ENCODE assay signal across 23 cellular contexts in genomic region chr7:108103566-108104298, GRCh38. TPM values are rescaled to one million over a fixed set of nuclear protein-coding genes. Genes with fewer than 3 reads are reported as not detected.
A peak's percentile ranks its signal among the peaks of the same experiment; 100 is the strongest.
DNase-seq lines count a peak whose midpoint lies in the region; ATAC-seq, FAIRE-seq and TF ChIP-seq lines count a peak whose summit lies in the region.
"Had no signal": no experiment of that assay in that cellular context is flagged by ENCODE, and none has a peak within 500 bp of the region (broad histone marks: within the 10 kb centered on the region; RNA-seq: fewer than 3 reads in every experiment).

No MANE protein-coding gene starts in this region.

- in situ Hi-C loops in HepG2 (cut with HindIII; ENCODE audit: extremely low pct_ligation_motif_present, low pct_unique_long_range_greater_than_20kb): loop anchor here (25.0 kb wide), 1 partner anchor 366 kb away; the partner anchor contains the start of gene CBLL1

- H3K4me3 ChIP-seq in astrocyte (ENCODE audit: insufficient read depth, low read depth, low read length): no peak overlapping the region
- no peak overlapping the region for H3K4me3 ChIP-seq in HepG2 (replicated peaks in 1 of 3; ENCODE audit: insufficient read depth in 1 of 3, low read depth in 2 of 3, low read length in 3 of 3)
- H3K4me3 ChIP-seq: gastroesophageal sphincter, Peyer's patch, tibial nerve had no signal

- H3K4me2 ChIP-seq in astrocyte (ENCODE audit: low read length): peak overlapping the region; percentile 7
- H3K4me2 ChIP-seq in HepG2 (ENCODE audit: low read depth, low read length): no peak overlapping the region

- H4K20me1 ChIP-seq in astrocyte (ENCODE audit: insufficient read depth, low read length) (no peaks in the 10 kb centered on the region), HepG2 (ENCODE audit: insufficient read depth, low read length) (no peaks in the 10 kb centered on the region)

- H3K9ac ChIP-seq in astrocyte (ENCODE audit: low read length): no peak overlapping the region
- H3K9ac ChIP-seq in HepG2 (ENCODE audit: insufficient read depth, low read depth, low read length): no peak overlapping the region

- TF ChIP-seq POLR2A in HepG2 (IDR thresholded peaks at IDR 0.05; ENCODE audit: insufficient read depth in 1 of 2, low read depth in 2 of 2, low read length in 2 of 2) (no peak), erythroblast (IDR thresholded peaks at IDR 0.05; ENCODE audit: low read length) (no peak)

- no peaks in the 10 kb centered on the region for H3K9me3 Mint-ChIP-seq in astrocyte (ENCODE audit: unreplicated experiment)
- no peaks in the 10 kb centered on the region for H3K9me3 Mint-ChIP-seq in activated T-helper 2 cell treated with anti-CD3 and anti-CD28 coated beads, Interferon-gamma antibody, Interleukin-2, Interleukin-4, amounts not matched to agents 10 μg/mL and 5 μg/mL and 100 μg/mL, durations not matched to agents 14 hours and 24 hours and 36 hours
- H3K9me3 Mint-ChIP-seq: activated CD4-positive, alpha-beta memory T cell treated with anti-CD3 and anti-CD28 coated beads, Interleukin-2, amount 10 ng/mL, durations not matched to agents 7 days and 5 days; nephron had no signal

- H3K79me2 ChIP-seq in astrocyte (ENCODE audit: insufficient read depth, low read length) (no peaks in the 10 kb centered on the region), HepG2 (ENCODE audit: insufficient read depth, low read length) (no peaks in the 10 kb centered on the region)

- WGBS in HepG2 (ENCODE audit: low lambda C conversion rate): 59% methylated on average over 5 of the region's 5 CpGs

- TF ChIP-seq EP300 in HepG2 (IDR thresholded peaks at IDR 0.05; ENCODE audit: low read depth in 2 of 2, low read length in 2 of 2): no peak
- TF ChIP-seq EP300 in HepG2 (CRISPR knock-in tag; IDR thresholded peaks at IDR 0.05; ENCODE audit: borderline replicate concordance): no peak

- TF ChIP-seq RAD21 in HepG2 (CRISPR knock-in tag; IDR thresholded peaks at IDR 0.05): no peak

- POLR2A ChIA-PET in HepG2 (lab: Yijun Ruan, JAX): no interaction called here

- ATAC-seq in left cardiac atrium (peak; percentile 63 to 70), Right ventricle myocardium inferior (no peak), HepG2 (peak; percentile 45; the same call in 2 of the 3 replicates)

- FAIRE-seq in astrocyte (lab: Jason Lieb, UNC) (no peak), HepG2 (lab: Jason Lieb, UNC) (no peak)
- FAIRE-seq: A204.1 had no signal

- no peak overlapping the region for H3K27ac Mint-ChIP-seq in astrocyte (ENCODE audit: unreplicated experiment)
- H3K27ac Mint-ChIP-seq in activated T-helper 2 cell treated with anti-CD3 and anti-CD28 coated beads, Interferon-gamma antibody, Interleukin-2, Interleukin-4, amounts not matched to agents 10 μg/mL and 5 μg/mL and 100 μg/mL, durations not matched to agents 14 hours and 24 hours and 36 hours: no peak overlapping the region
- H3K27ac Mint-ChIP-seq: activated CD4-positive, alpha-beta memory T cell treated with anti-CD3 and anti-CD28 coated beads, Interleukin-2, amount 10 ng/mL, durations not matched to agents 7 days and 5 days; nephron had no signal

- CTCF ChIA-PET in HepG2 (lab: Yijun Ruan, JAX; ENCODE audit: low intra/inter-chr PET ratio, low total read pairs): no interaction called here

- H3K9me3 ChIP-seq in astrocyte (ENCODE audit: insufficient read depth, low read depth, low read length): no peaks in the 10 kb centered on the region
- H3K9me3 ChIP-seq in HepG2 (ENCODE audit: low read length): no peaks in the 10 kb centered on the region
- H3K9me3 ChIP-seq: gastroesophageal sphincter, Peyer's patch, tibial nerve had no signal

- intact Hi-C loops in left cardiac atrium (cut with DNase I): no loop called here
- intact Hi-C loops in Right ventricle myocardium inferior (cut with DNase I): no loop called here
- intact Hi-C loops in HepG2 (cut with micrococcal nuclease; ENCODE audit: unreplicated experiment): no loop called here
- intact Hi-C loops in activated T-helper 2 cell treated with anti-CD3 and anti-CD28 coated beads, Interferon-gamma antibody, Interleukin-2, Interleukin-4, amounts not matched to agents 10 μg/mL and 5 μg/mL and 100 μg/mL, durations not matched to agents 14 hours and 24 hours and 36 hours (cut with micrococcal nuclease): no loop called here

- no TSS peak for BruUV-seq in HepG2 (replicated peaks; lab: Mats Ljungman, UMichigan)

- H3K36me3 Mint-ChIP-seq in astrocyte (ENCODE audit: low read depth, unreplicated experiment): no peaks in the 10 kb centered on the region
- H3K36me3 Mint-ChIP-seq in activated T-helper 2 cell treated with anti-CD3 and anti-CD28 coated beads, Interferon-gamma antibody, Interleukin-2, Interleukin-4, amounts not matched to agents 10 μg/mL and 5 μg/mL and 100 μg/mL, durations not matched to agents 14 hours and 24 hours and 36 hours (ENCODE audit: low read depth): no peaks in the 10 kb centered on the region

- H3K36me3 ChIP-seq in astrocyte (ENCODE audit: insufficient read depth, low read length) (no peaks in the 10 kb centered on the region), HepG2 (replicated peaks in 1 of 2; ENCODE audit: control insufficient read depth in 1 of 2, insufficient read depth in 2 of 2, low read length in 2 of 2) (no peaks in the 10 kb centered on the region)
- H3K36me3 ChIP-seq: gastroesophageal sphincter, Peyer's patch, tibial nerve had no signal

- H3K4me1 Mint-ChIP-seq in astrocyte (ENCODE audit: low read depth, unreplicated experiment): no peaks in the 10 kb centered on the region
- H3K4me1 Mint-ChIP-seq in activated T-helper 2 cell treated with anti-CD3 and anti-CD28 coated beads, Interferon-gamma antibody, Interleukin-2, Interleukin-4, amounts not matched to agents 10 μg/mL and 5 μg/mL and 100 μg/mL, durations not matched to agents 14 hours and 24 hours and 36 hours (ENCODE audit: low read depth): peaks cover 3% of the 10 kb centered on the region
- H3K4me1 Mint-ChIP-seq: activated CD4-positive, alpha-beta memory T cell treated with anti-CD3 and anti-CD28 coated beads, Interleukin-2, amount 10 ng/mL, durations not matched to agents 7 days and 5 days had no signal

- DNase-seq in left cardiac atrium (no peak), Right ventricle myocardium inferior (ENCODE audit: missing footprints) (no peak), astrocyte (ENCODE audit: low read depth) (no peak), HepG2 (ENCODE audit: low spot score) (peak; percentile 54), erythroblast (lab: John Stamatoyannopoulos, UW) (no peak), SIG-M5 (lab: John Stamatoyannopoulos, UW) (no peak)
- no peak for DNase-seq in activated T-cell treated with anti-CD3 and anti-CD28 coated beads, Interleukin-2, amount 50 U/mL, for 1 hour
- DNase-seq in activated T-helper 2 cell treated with anti-CD3 and anti-CD28 coated beads, Interferon-gamma antibody, Interleukin-2, Interleukin-4, amounts not matched to agents 10 μg/mL and 5 μg/mL and 100 μg/mL, durations not matched to agents 14 hours and 24 hours and 36 hours (ENCODE audit: low spot score): no peak
- DNase-seq: activated CD4-positive, alpha-beta memory T cell treated with anti-CD3 and anti-CD28 coated beads, Interleukin-2, amount 10 ng/mL, durations not matched to agents 7 days and 5 days; caudate nucleus; DMS53; mammary epithelial cell; NCI-H1436 treated with DMSO at 0.1 percent for 48 hours; NCI-H2171 treated with DMSO at 0.1 percent for 48 hours; NCI-H82; Peyer's patch; stimulated activated naive CD4-positive, alpha-beta T cell; SW 1271 had no signal

- H3K27ac ChIP-seq in astrocyte (ENCODE audit: low read depth, low read length): no peak overlapping the region
- H3K27ac ChIP-seq in HepG2 (ENCODE audit: extremely low read length, insufficient read depth, low read length): no peak overlapping the region
- H3K27ac ChIP-seq: C4-2B, gastroesophageal sphincter had no signal

- H3K4me3 Mint-ChIP-seq in astrocyte (ENCODE audit: unreplicated experiment): no peak overlapping the region
- H3K4me3 Mint-ChIP-seq in activated T-helper 2 cell treated with anti-CD3 and anti-CD28 coated beads, Interferon-gamma antibody, Interleukin-2, Interleukin-4, amounts not matched to agents 10 μg/mL and 5 μg/mL and 100 μg/mL, durations not matched to agents 14 hours and 24 hours and 36 hours (ENCODE audit: low read depth): no peak overlapping the region
- H3K4me3 Mint-ChIP-seq: activated CD4-positive, alpha-beta memory T cell treated with anti-CD3 and anti-CD28 coated beads, Interleukin-2, amount 10 ng/mL, durations not matched to agents 7 days and 5 days; nephron had no signal

- no peaks in the 10 kb centered on the region for H3K27me3 Mint-ChIP-seq in astrocyte (ENCODE audit: low read depth, unreplicated experiment)
- H3K27me3 Mint-ChIP-seq in activated T-helper 2 cell treated with anti-CD3 and anti-CD28 coated beads, Interferon-gamma antibody, Interleukin-2, Interleukin-4, amounts not matched to agents 10 μg/mL and 5 μg/mL and 100 μg/mL, durations not matched to agents 14 hours and 24 hours and 36 hours (ENCODE audit: low read depth): peaks cover 12% of the 10 kb centered on the region

- H3K27me3 ChIP-seq in astrocyte (ENCODE audit: insufficient read depth, low read length): no peaks in the 10 kb centered on the region
- no peaks in the 10 kb centered on the region; a peak in 1 of 5 replicates for H3K27me3 ChIP-seq in HepG2 (ENCODE audit: control insufficient read depth in 1 of 2, insufficient read depth in 2 of 2, low read length in 2 of 2)
- H3K27me3 ChIP-seq: gastroesophageal sphincter, Peyer's patch, tibial nerve had no signal

- no peak overlapping the region for H2AFZ ChIP-seq in astrocyte (ENCODE audit: low read depth, low read length)
- no peak overlapping the region for H2AFZ ChIP-seq in HepG2 (ENCODE audit: low read length)

- no peaks in the 10 kb centered on the region for H3K4me1 ChIP-seq in astrocyte (ENCODE audit: insufficient read depth, low read length)
- peaks cover 23% of the 10 kb centered on the region for H3K4me1 ChIP-seq in HepG2 (ENCODE audit: insufficient read depth, low read length)

- TF ChIP-seq CTCF in astrocyte (IDR thresholded peaks at IDR 0.05; ENCODE audit: insufficient read depth, low read depth, low read length) (no peak), HepG2 (CRISPR knock-in tag; IDR thresholded peaks at IDR 0.05) (no peak)

RNA-seq across cellular contexts. Expression of gene LAMB4, which starts 26.4 kb away (rescaled TPM):
- total RNA-seq in left cardiac atrium (under 1 TPM; 0.16 to 0.47 TPM), Right ventricle myocardium inferior (0.19 TPM), astrocyte (0.16 and 0.41 TPM in 2 replicates), HepG2 (2016; rRNA removed; fragmentation: Illumina TruSeq; extraction: Trizol) (not detected in 2 replicates)
- total RNA-seq in HepG2 (2016; cell fraction: cytosol; rRNA removed; fragmentation: Illumina TruSeq; extraction: Trizol; ENCODE audit: low read depth): not detected in 2 replicates
- not detected in 2 replicates for total RNA-seq in HepG2 (2016; cell fraction: insoluble cytoplasmic fraction; rRNA removed; fragmentation: Illumina TruSeq; extraction: Trizol)
- not detected in 2 replicates for total RNA-seq in HepG2 (2016; cell fraction: membrane; rRNA removed; fragmentation: Illumina TruSeq; extraction: Trizol)
- total RNA-seq in HepG2 (2016; cell fraction: nucleus; rRNA removed; fragmentation: Illumina TruSeq; extraction: Trizol): not detected in 2 replicates
- polyA plus RNA-seq in HepG2 (2011; rRNA removed): 0.05 TPM in 1 of 2 replicates, not detected in the other
- polyA plus RNA-seq in HepG2 (2011; cell fraction: cytosol; rRNA removed): 0.11 and 0.12 TPM in 2 replicates
- polyA plus RNA-seq in HepG2 (2011; cell fraction: nucleus; rRNA removed): not detected in 2 replicates
- 0.05 TPM in 1 of 2 replicates, not detected in the other for polyA plus RNA-seq in HepG2 (2012)
- polyA plus RNA-seq in HepG2 (2016; cell fraction: cytosol; fragmentation: Illumina TruSeq; extraction: Trizol; ENCODE audit: low read depth): not detected in 2 replicates
- not detected in 2 replicates for polyA plus RNA-seq in HepG2 (2016; cell fraction: insoluble cytoplasmic fraction; fragmentation: Illumina TruSeq; extraction: Trizol; ENCODE audit: low read depth)
- polyA plus RNA-seq in HepG2 (2016; cell fraction: membrane; fragmentation: Illumina TruSeq; extraction: Trizol; ENCODE audit: low read depth): not detected in 2 replicates
- polyA plus RNA-seq in HepG2 (2016; cell fraction: nucleus; fragmentation: Illumina TruSeq; extraction: Trizol; ENCODE audit: insufficient read depth, low read depth): not detected in 2 replicates
- polyA minus RNA-seq in HepG2 (2011; rRNA and poly(A)+ RNA removed; ENCODE audit: low replicate concordance): not detected in 2 replicates
- not detected in 2 replicates for polyA minus RNA-seq in HepG2 (2011; cell fraction: cytosol; rRNA and poly(A)+ RNA removed)
- not detected in 2 replicates for polyA minus RNA-seq in HepG2 (2011; cell fraction: nucleus; rRNA and poly(A)+ RNA removed)
- total RNA-seq in activated T-helper 2 cell treated with anti-CD3 and anti-CD28 coated beads, Interferon-gamma antibody, Interleukin-2, Interleukin-4, amounts not matched to agents 10 μg/mL and 5 μg/mL and 100 μg/mL, durations not matched to agents 14 hours and 24 hours and 36 hours: not detected in 2 replicates
- total RNA-seq: activated CD4-positive, alpha-beta memory T cell treated with anti-CD3 and anti-CD28 coated beads, Interleukin-2, amount 10 ng/mL, durations not matched to agents 7 days and 5 days had no signal
